10 cellular contexts compared by ENCODE assay signal in genomic region chr1:160837558-160838205, GRCh38. TPM values are rescaled to one million over a fixed set of nuclear protein-coding genes. Genes with fewer than 3 reads are reported as not detected.
DNase-seq lines count a peak whose midpoint lies in the region; ATAC-seq and TF ChIP-seq lines count a peak whose summit lies in the region.
"Had no signal": no experiment of that assay in that cellular context is flagged by ENCODE, and none has a peak within 500 bp of the region (broad histone marks: within the 10 kb centered on the region; RNA-seq: fewer than 3 reads in every experiment).

No MANE protein-coding gene starts in this region.

- TF ChIP-seq CTCF in foreskin keratinocyte (conservative IDR thresholded peaks at IDR 0.05), result no peak

- DNase-seq in AG08395 (ENCODE audit: low spot score) (peak; percentile 7), SW480 (ENCODE audit: low spot score) (peak; percentile 78), neuronal stem cell (ENCODE audit: low spot score) (peak; percentile 29), foreskin keratinocyte (no peak), NCI-H510A treated with DMSO at 0.1 percent for 48 hours (lab: John Stamatoyannopoulos, UW) (no peak)

- no peaks in the 10 kb centered on the region for H3K9me3 ChIP-seq in neuronal stem cell (replicated peaks in 1 of 2; ENCODE audit: control insufficient read depth in 2 of 2, insufficient read depth in 1 of 2, low read depth in 1 of 2, low read length in 2 of 2)

- H3K27ac ChIP-seq in neuronal stem cell (replicated peaks; ENCODE audit: low read length) (peak overlapping the region; percentile 70), foreskin keratinocyte (no peak overlapping the region)
- H3K27ac ChIP-seq: C4-2B, epithelial cell of prostate had no signal

- H2BK15ac ChIP-seq in neuronal stem cell (ENCODE audit: low read length), result no peak overlapping the region

- H3K4me3 ChIP-seq in neuronal stem cell (ENCODE audit: low read length in 2 of 2), result no peak overlapping the region

- H4K91ac ChIP-seq in neuronal stem cell (ENCODE audit: low read depth, low read length, poor library complexity), result no peak overlapping the region

- no peak overlapping the region for H2BK5ac ChIP-seq in neuronal stem cell (ENCODE audit: low read length)

- H3K23ac ChIP-seq in neuronal stem cell (ENCODE audit: low read depth, low read length, poor library complexity), result no peak overlapping the region

- H3K4me2 ChIP-seq in neuronal stem cell (ENCODE audit: insufficient read depth, low read length, poor library complexity, severe bottlenecking), result peak overlapping the region; percentile 33

- peak; percentile 81 for ATAC-seq in GM18909 (IDR thresholded peaks at IDR 0.05; ENCODE audit: poor library complexity, unreplicated experiment)
- peak; percentile 60 for ATAC-seq in HG03097 (IDR thresholded peaks at IDR 0.05; ENCODE audit: low FRiP score, unreplicated experiment)
- ATAC-seq in foreskin keratinocyte, result no peak

- no peak overlapping the region for H3K14ac ChIP-seq in neuronal stem cell (ENCODE audit: low read length)

- H3K79me1 ChIP-seq in neuronal stem cell (ENCODE audit: low read depth, low read length), result peaks cover 3% of the 10 kb centered on the region

- H3K4ac ChIP-seq in neuronal stem cell (ENCODE audit: low read length), result no peak overlapping the region

- peak overlapping the region; percentile 9 for H2AK5ac ChIP-seq in neuronal stem cell (ENCODE audit: low read depth, low read length)

- no peak overlapping the region for H3K9ac ChIP-seq in neuronal stem cell (ENCODE audit: low read depth, low read length, poor library complexity)

- H3K4me1 Mint-ChIP-seq in activated naive CD8-positive, alpha-beta T cell (ENCODE audit: low read depth), result peaks cover 73% of the 10 kb centered on the region

- H3K4me1 ChIP-seq in neuronal stem cell (ENCODE audit: control insufficient read depth in 2 of 2, insufficient read depth in 1 of 2, low read depth in 1 of 2, low read length in 2 of 2) (peaks cover 0 to 16% of the 10 kb centered on the region in 2 donors), foreskin keratinocyte (no peaks in the 10 kb centered on the region)

- H3K36me3 Mint-ChIP-seq in activated naive CD8-positive, alpha-beta T cell, result peaks cover 4% of the 10 kb centered on the region

- no peak overlapping the region for H2AFZ ChIP-seq in neuronal stem cell (ENCODE audit: low read length)

- H2BK12ac ChIP-seq in neuronal stem cell (ENCODE audit: low read length), result no peak overlapping the region

- peak overlapping the region; percentile 86 for H3K18ac ChIP-seq in neuronal stem cell (ENCODE audit: low read length)

- no peak overlapping the region for H4K8ac ChIP-seq in neuronal stem cell (ENCODE audit: low read depth, low read length)

- no CpG with 5 or more reads among the region's 9 CpGs for WGBS in neuronal stem cell (ENCODE audit: extremely low coverage in 2 of 2, insufficient read length in 2 of 2, insufficient replicate concordance in 1 of 2), 2 donors

- H3K27me3 ChIP-seq in neuronal stem cell (ENCODE audit: control insufficient read depth in 3 of 3, insufficient read depth in 3 of 3, low read depth in 1 of 3, low read length in 3 of 3) (peaks cover 0 to 8% (median 0%) of the 10 kb centered on the region in 3 experiments), foreskin keratinocyte (peaks cover 8% of the 10 kb centered on the region)

- no peaks in the 10 kb centered on the region for H3K9me3 Mint-ChIP-seq in activated naive CD8-positive, alpha-beta T cell (ENCODE audit: low read depth)

- no peaks in the 10 kb centered on the region for H3K36me3 ChIP-seq in neuronal stem cell (replicated peaks in 1 of 2; ENCODE audit: control insufficient read depth in 2 of 2, insufficient read depth in 2 of 2, low read length in 2 of 2)

- no peak overlapping the region for H2BK120ac ChIP-seq in neuronal stem cell (ENCODE audit: low read depth, low read length)

- peak overlapping the region; percentile 100 for H3K27ac Mint-ChIP-seq in activated naive CD8-positive, alpha-beta T cell

- H3K27me3 Mint-ChIP-seq in activated naive CD8-positive, alpha-beta T cell, result no peaks in the 10 kb centered on the region

- H3K4me3 Mint-ChIP-seq in activated naive CD8-positive, alpha-beta T cell, result peak overlapping the region; percentile 82

RNA-seq across cellular contexts. Expression of gene CD244, which starts 25.0 kb away (rescaled TPM):
- not detected for polyA plus RNA-seq in neuronal stem cell (2013, experiment 1 of 2)
- polyA plus RNA-seq in neuronal stem cell (2013, experiment 2 of 2), result not detected
- not detected in 2 replicates for total RNA-seq in foreskin keratinocyte
- polyA plus RNA-seq in foreskin keratinocyte, result not detected in 2 replicates

RNA-seq across cellular contexts. Expression of gene LY9, which starts 41.7 kb away (rescaled TPM):
- not detected for polyA plus RNA-seq in neuronal stem cell (2013, experiment 1 of 2)
- not detected for polyA plus RNA-seq in neuronal stem cell (2013, experiment 2 of 2)
- total RNA-seq in foreskin keratinocyte, result not detected in 2 replicates
- not detected in 2 replicates for polyA plus RNA-seq in foreskin keratinocyte

RNA-seq across cellular contexts. Expression of gene ITLN1, which starts 47.3 kb away (rescaled TPM):
- polyA plus RNA-seq in neuronal stem cell (2013, experiment 1 of 2), result not detected
- not detected for polyA plus RNA-seq in neuronal stem cell (2013, experiment 2 of 2)
- not detected in 2 replicates for total RNA-seq in foreskin keratinocyte
- not detected in 2 replicates for polyA plus RNA-seq in foreskin keratinocyte

Comparison
In these comparisons a context has a peak if more than half of its experiments do, and no peak if none do; other contexts are left out.
1. DNase-seq: peak in AG08395 (single experiment), SW480 (single experiment) and neuronal stem cell (single experiment); none in foreskin keratinocyte (0 of 2) and NCI-H510A treated with DMSO at 0.1 percent for 48 hours (single experiment).